8 cellular contexts compared by ENCODE assay signal in genomic region chr9:136373300-136374182, GRCh38. TPM values are rescaled to one million over a fixed set of nuclear protein-coding genes. Genes with fewer than 3 reads are reported as not detected.
DNase-seq lines count a peak whose midpoint lies in the region; ATAC-seq and TF ChIP-seq lines count a peak whose summit lies in the region.

TSS of gene CARD9 (minus strand) at chr9:136373669. CDS start at chr9:136372078, 1,591 bp downstream.

- H3K27me3 Mint-ChIP-seq in activated CD4-positive, alpha-beta T cell treated with anti-CD3 and anti-CD28 coated beads, Interleukin-2, amount 10 ng/mL, durations not matched to agents 24 days and 14 days: no peaks in the 10 kb centered on the region
- H3K27me3 Mint-ChIP-seq in activated T-helper 2 cell treated with anti-CD3 and anti-CD28 coated beads, Interferon-gamma antibody, Interleukin-2, Interleukin-4, amounts not matched to agents 10 μg/mL and 5 μg/mL and 100 μg/mL, durations not matched to agents 14 hours and 24 hours and 36 hours (ENCODE audit: low read depth): no peaks in the 10 kb centered on the region
- no peaks in the 10 kb centered on the region for H3K27me3 Mint-ChIP-seq in type B pancreatic cell

- H3K4me3 ChIP-seq in liver (ENCODE audit: low read depth in 1 of 3, low read length in 3 of 3): peak within 1 kb of the TSS in 1 of 3 donors; percentile 8

- H3K9me3 Mint-ChIP-seq in activated CD4-positive, alpha-beta T cell treated with anti-CD3 and anti-CD28 coated beads, Interleukin-2, amount 10 ng/mL, durations not matched to agents 24 days and 14 days: no peaks in the 10 kb centered on the region
- H3K9me3 Mint-ChIP-seq in activated T-helper 2 cell treated with anti-CD3 and anti-CD28 coated beads, Interferon-gamma antibody, Interleukin-2, Interleukin-4, amounts not matched to agents 10 μg/mL and 5 μg/mL and 100 μg/mL, durations not matched to agents 14 hours and 24 hours and 36 hours: no peaks in the 10 kb centered on the region
- no peaks in the 10 kb centered on the region for H3K9me3 Mint-ChIP-seq in type B pancreatic cell

- no peaks in the 10 kb centered on the region for H3K9me3 ChIP-seq in liver (ENCODE audit: control insufficient read depth in 4 of 4, low read length in 3 of 4)

- H3K4me1 ChIP-seq in liver (ENCODE audit: control insufficient read depth in 4 of 4, insufficient read depth in 4 of 4, low read length in 3 of 4): peaks cover 0 to 18% (median 10%) of the 10 kb centered on the region in 4 donors

- H3K4me1 Mint-ChIP-seq in activated CD4-positive, alpha-beta T cell treated with anti-CD3 and anti-CD28 coated beads, Interleukin-2, amount 10 ng/mL, durations not matched to agents 24 days and 14 days: no peaks in the 10 kb centered on the region
- H3K4me1 Mint-ChIP-seq in activated T-helper 2 cell treated with anti-CD3 and anti-CD28 coated beads, Interferon-gamma antibody, Interleukin-2, Interleukin-4, amounts not matched to agents 10 μg/mL and 5 μg/mL and 100 μg/mL, durations not matched to agents 14 hours and 24 hours and 36 hours (ENCODE audit: low read depth): no peaks in the 10 kb centered on the region
- peaks cover 4% of the 10 kb centered on the region for H3K4me1 Mint-ChIP-seq in type B pancreatic cell (ENCODE audit: unreplicated experiment)

- TF ChIP-seq RAD21 in liver (IDR thresholded peaks at IDR 0.05): no peak

- TF ChIP-seq CTCF in liver (IDR thresholded peaks at IDR 0.05; ENCODE audit: low read depth, low read length, missing input control): no peak
- TF ChIP-seq CTCF in type B pancreatic cell (conservative IDR thresholded peaks at IDR 0.05): no peak
- TF ChIP-seq CTCF in GM10266 (IDR thresholded peaks at IDR 0.05; ENCODE audit: control insufficient read depth, insufficient read depth, low read depth, missing control alignments): no peak

- peak within 1 kb of the TSS; percentile 66 for H3K4me3 Mint-ChIP-seq in activated CD4-positive, alpha-beta T cell treated with anti-CD3 and anti-CD28 coated beads, Interleukin-2, amount 10 ng/mL, durations not matched to agents 24 days and 14 days
- peak within 1 kb of the TSS; percentile 77 for H3K4me3 Mint-ChIP-seq in activated T-helper 2 cell treated with anti-CD3 and anti-CD28 coated beads, Interferon-gamma antibody, Interleukin-2, Interleukin-4, amounts not matched to agents 10 μg/mL and 5 μg/mL and 100 μg/mL, durations not matched to agents 14 hours and 24 hours and 36 hours (ENCODE audit: low read depth)
- peak within 1 kb of the TSS; percentile 60 for H3K4me3 Mint-ChIP-seq in type B pancreatic cell

- peak within 1 kb of the TSS; percentile 23 to 41 for H3K27ac ChIP-seq in liver (ENCODE audit: low read depth in 1 of 2, low read length in 2 of 2)

- intact Hi-C loops in activated CD4-positive, alpha-beta T cell treated with anti-CD3 and anti-CD28 coated beads, Interleukin-2, amount 10 ng/mL, durations not matched to agents 24 days and 14 days (cut with micrococcal nuclease): no loop called here
- intact Hi-C loops in activated T-helper 2 cell treated with anti-CD3 and anti-CD28 coated beads, Interferon-gamma antibody, Interleukin-2, Interleukin-4, amounts not matched to agents 10 μg/mL and 5 μg/mL and 100 μg/mL, durations not matched to agents 14 hours and 24 hours and 36 hours (cut with micrococcal nuclease): no loop called here

- 76% methylated on average over 27 of the region's 27 CpGs for WGBS in liver

- no peak for DNase-seq in activated CD4-positive, alpha-beta T cell treated with anti-CD3 and anti-CD28 coated beads, Interleukin-2, amount 10 ng/mL, durations not matched to agents 24 days and 14 days
- DNase-seq in activated CD4-positive, alpha-beta T cell treated with anti-CD3 and anti-CD28 coated beads, Interleukin-2, amount 50 U/mL, for 1 hour: no peak
- DNase-seq in activated T-helper 2 cell treated with anti-CD3 and anti-CD28 coated beads, Interferon-gamma antibody, Interleukin-2, Interleukin-4, amounts not matched to agents 10 μg/mL and 5 μg/mL and 100 μg/mL, durations not matched to agents 14 hours and 24 hours and 36 hours (ENCODE audit: low spot score): no peak
- DNase-seq in type B pancreatic cell (ENCODE audit: extremely low spot score, unreplicated experiment) (no peak), GM10266 (ENCODE audit: extremely low spot score) (no peak)
- no peak for DNase-seq in activated naive CD4-positive, alpha-beta T cell treated with anti-CD3 and anti-CD28 coated beads, Interleukin-2, amount 50 U/mL, for 16 hours

- no peaks in the 10 kb centered on the region for H3K27me3 ChIP-seq in liver (ENCODE audit: control insufficient read depth in 4 of 4, insufficient read depth in 4 of 4, low read length in 3 of 4)

- no peak within 1 kb of the TSS for H3K9ac ChIP-seq in liver (ENCODE audit: low read depth in 1 of 2, low read length in 2 of 2)

- ATAC-seq in GM18519 (IDR thresholded peaks at IDR 0.05; ENCODE audit: low FRiP score, unreplicated experiment): no peak

- H3K36me3 Mint-ChIP-seq in activated CD4-positive, alpha-beta T cell treated with anti-CD3 and anti-CD28 coated beads, Interleukin-2, amount 10 ng/mL, durations not matched to agents 24 days and 14 days (ENCODE audit: low read depth): no peaks in the 10 kb centered on the region
- H3K36me3 Mint-ChIP-seq in activated T-helper 2 cell treated with anti-CD3 and anti-CD28 coated beads, Interferon-gamma antibody, Interleukin-2, Interleukin-4, amounts not matched to agents 10 μg/mL and 5 μg/mL and 100 μg/mL, durations not matched to agents 14 hours and 24 hours and 36 hours (ENCODE audit: low read depth): peaks cover 7% of the 10 kb centered on the region
- H3K36me3 Mint-ChIP-seq in type B pancreatic cell: no peaks in the 10 kb centered on the region

- H3K27ac Mint-ChIP-seq in activated CD4-positive, alpha-beta T cell treated with anti-CD3 and anti-CD28 coated beads, Interleukin-2, amount 10 ng/mL, durations not matched to agents 24 days and 14 days: peak within 1 kb of the TSS; percentile 34
- H3K27ac Mint-ChIP-seq in activated T-helper 2 cell treated with anti-CD3 and anti-CD28 coated beads, Interferon-gamma antibody, Interleukin-2, Interleukin-4, amounts not matched to agents 10 μg/mL and 5 μg/mL and 100 μg/mL, durations not matched to agents 14 hours and 24 hours and 36 hours: peak within 1 kb of the TSS; percentile 55
- H3K27ac Mint-ChIP-seq in type B pancreatic cell: peak within 1 kb of the TSS; percentile 63

- H3K36me3 ChIP-seq in liver (ENCODE audit: control insufficient read depth in 4 of 4, insufficient read depth in 3 of 4, low read depth in 1 of 4, low read length in 3 of 4): peaks cover 0 to 3% (median 0%) of the 10 kb centered on the region in 4 donors

TF ChIP-seq in liver, 16 proteins besides CTCF, POLR2A, EP300 and RAD21:
- TF ChIP-seq HNF4A (conservative IDR thresholded peaks at IDR 0.05) (no peak), REST (IDR thresholded peaks at IDR 0.05) (no peak), JUND (IDR thresholded peaks at IDR 0.05) (no peak), NR2F2 (IDR thresholded peaks at IDR 0.05) (no peak), FOXA2 (IDR thresholded peaks at IDR 0.05) (no peak), YY1 (IDR thresholded peaks at IDR 0.05) (no peak), MAX (IDR thresholded peaks at IDR 0.05) (no peak)
TF ChIP-seq in liver: peak in this region for 0.

RNA-seq across cellular contexts. Expression of gene CARD9, which starts in this region (rescaled TPM):
- total RNA-seq in activated CD4-positive, alpha-beta T cell treated with anti-CD3 and anti-CD28 coated beads, Interleukin-2, amount 10 ng/mL, durations not matched to agents 24 days and 14 days: 7.8 and 9.2 TPM in 2 replicates
- 16.2 and 17.6 TPM in 2 replicates for total RNA-seq in activated T-helper 2 cell treated with anti-CD3 and anti-CD28 coated beads, Interferon-gamma antibody, Interleukin-2, Interleukin-4, amounts not matched to agents 10 μg/mL and 5 μg/mL and 100 μg/mL, durations not matched to agents 14 hours and 24 hours and 36 hours
- total RNA-seq in liver (1 to 10 TPM; 3.1 to 5.3 TPM), type B pancreatic cell (ENCODE audit: low replicate concordance) (2.0 and 2.6 TPM in 2 replicates)
- 1 to 10 TPM in 1 of 2 donors, under 1 TPM in 1; 0.25 to 1.3 TPM for polyA plus RNA-seq in liver
